1 cellular context compared by ENCODE assay signal in genomic region chr1:91422523-91422922, GRCh38. TPM values are rescaled to one million over a fixed set of nuclear protein-coding genes. Genes with fewer than 3 reads are reported as not detected.
"Had no signal": no experiment of that assay in that cellular context is flagged by ENCODE, and none has a peak within 500 bp of the region (broad histone marks: within the 10 kb centered on the region; RNA-seq: fewer than 3 reads in every experiment).

No MANE protein-coding gene starts in this region.

RNA-seq across cellular contexts. Expression of gene HFM1, which starts 17.9 kb away (rescaled TPM):
- total RNA-seq: MCF 10A had no signal
